ENCODE assay signal across 22 cellular contexts in genomic region chrX:97751735-97752134, GRCh38.
"Had no signal": no experiment of that assay in that cellular context is flagged by ENCODE, and none has a peak within 500 bp of the region (broad histone marks: within the 10 kb centered on the region; RNA-seq: fewer than 3 reads in every experiment).

No MANE protein-coding gene starts in this region.

- H3K27me3 ChIP-seq: brain microvascular endothelial cell, SJCRH30 had no signal

- H3K36me3 ChIP-seq: brain microvascular endothelial cell, SJCRH30, WERI-Rb-1 had no signal

- H3K4me1 ChIP-seq: SJCRH30 had no signal

- DNase-seq: activated CD4-positive, alpha-beta memory T cell treated with anti-CD3 and anti-CD28 coated beads, Interleukin-2, amount 10 ng/mL, durations not matched to agents 7 days and 5 days; activated CD4-positive, alpha-beta T cell treated with anti-CD3 and anti-CD28 coated beads for 36 hours; activated CD4-positive, alpha-beta T cell treated with anti-CD3 and anti-CD28 coated beads, Interleukin-2, amount 50 U/mL, for 1 hour; activated gamma-delta T cell treated with Interleukin-2 at 50 U/mL for 16 hours; activated naive CD4-positive, alpha-beta T cell treated with anti-CD3 and anti-CD28 coated beads, Interleukin-2, amount 10 ng/mL, durations not matched to agents 7 days and 5 days; activated naive CD8-positive, alpha-beta T cell treated with anti-CD3 and anti-CD28 coated beads for 36 hours; activated T-cell treated with anti-CD3 and anti-CD28 coated beads for 4 hours; activated T-cell treated with anti-CD3 and anti-CD28 coated beads, Interleukin-2, amount 50 U/mL, for 48 hours; brain microvascular endothelial cell; caudate nucleus; KG1; NCI-H1092; NCI-H1417; NCI-H1930; NCI-H446; NCI-H524; SJCRH30; SK-N-SH; T-helper 1 cell; WERI-Rb-1 had no signal

- H3K27ac ChIP-seq: brain microvascular endothelial cell, SJCRH30, WERI-Rb-1 had no signal

- H3K9me3 ChIP-seq: SJCRH30, SK-N-SH had no signal

- ATAC-seq: activated CD4-positive, alpha-beta T cell treated with anti-CD3 and anti-CD28 coated beads for 36 hours; activated T-helper 17 cell treated with anti-CD3 and anti-CD28 coated beads, Interleukin-2, amount 50 U/mL, for 72 hours; Right ventricle myocardium inferior had no signal

- H3K4me3 ChIP-seq: SJCRH30 had no signal
